In the genomic region with DNA sequence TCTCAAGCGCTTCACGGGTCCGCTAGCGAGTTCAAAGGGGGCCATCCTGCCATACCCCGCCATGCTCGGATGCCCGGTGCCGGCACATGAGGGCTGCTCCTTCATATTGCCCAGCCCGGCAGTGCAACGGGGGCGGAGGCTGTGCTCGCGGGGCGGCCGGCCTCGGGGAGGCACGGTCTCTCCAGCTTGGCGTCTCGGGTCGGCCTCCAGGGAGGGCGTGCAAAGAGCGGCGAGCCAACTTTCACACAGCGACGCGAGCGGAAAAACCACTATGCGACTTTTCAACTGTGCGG, we compare ENCODE assay signal across 8 cellular contexts.
DNase-seq lines count a peak whose midpoint lies in the region; ATAC-seq and TF ChIP-seq lines count a peak whose summit lies in the region.

No MANE protein-coding gene starts in this region.

- peak overlapping the region; percentile 84 for H3K4me3 Mint-ChIP-seq in MCF 10A (ENCODE audit: unreplicated experiment)

- POLR2A ChIA-PET in MCF 10A (lab: Yijun Ruan, JAX): interaction anchor here (0.6 to 1.2 kb wide), 3 partner anchors 12 to 238 kb away, joined by 3 to 5 read pairs (median 3); no protein-coding TSS in a partner anchor

- no peak for DNase-seq in MCF 10A (ENCODE audit: unreplicated experiment)
- DNase-seq in right lobe of liver: no peak
- DNase-seq in upper lobe of left lung: peak in 1 of 2 donors; percentile 28
- no peak for DNase-seq in Karpas-422
- DNase-seq in ACHN: no peak
- no peak for DNase-seq in GM19238 (ENCODE audit: insufficient read length, low spot score)

- H3K27ac Mint-ChIP-seq in MCF 10A (ENCODE audit: low read depth, unreplicated experiment): peak overlapping the region; percentile 92

- no peak for TF ChIP-seq EP300 in upper lobe of left lung (IDR thresholded peaks at IDR 0.05)

- no peaks in the 10 kb centered on the region for H3K79me2 ChIP-seq in Karpas-422 (ENCODE audit: low read length)

- H3K27ac ChIP-seq in right lobe of liver (peak overlapping the region in 2 of 3 donors; percentile 22 to 51), upper lobe of left lung (peak overlapping the region; percentile 88 to 94 (median 89)), Karpas-422 (ENCODE audit: low read length) (no peak overlapping the region)

- TF ChIP-seq CTCF in MCF 10A (IDR thresholded peaks at IDR 0.05; ENCODE audit: unreplicated experiment) (no peak), right lobe of liver (IDR thresholded peaks at IDR 0.05) (no peak), upper lobe of left lung (IDR thresholded peaks at IDR 0.05) (no peak)

- peaks cover 6% of the 10 kb centered on the region for H3K36me3 Mint-ChIP-seq in MCF 10A (ENCODE audit: insufficient read depth, unreplicated experiment)

- H3K9me3 ChIP-seq in right lobe of liver: no peaks in the 10 kb centered on the region
- no peaks in the 10 kb centered on the region for H3K9me3 ChIP-seq in upper lobe of left lung
- H3K9me3 ChIP-seq in Karpas-422 (ENCODE audit: low read length): no peaks in the 10 kb centered on the region

- no peaks in the 10 kb centered on the region for H3K27me3 Mint-ChIP-seq in MCF 10A (ENCODE audit: insufficient read depth, unreplicated experiment)

- H3K27me3 ChIP-seq in right lobe of liver: no peaks in the 10 kb centered on the region
- no peaks in the 10 kb centered on the region for H3K27me3 ChIP-seq in upper lobe of left lung
- H3K27me3 ChIP-seq in Karpas-422 (ENCODE audit: low read length): no peaks in the 10 kb centered on the region

- H3K4me1 Mint-ChIP-seq in MCF 10A (ENCODE audit: insufficient read depth, unreplicated experiment): peaks cover 40% of the 10 kb centered on the region

- H4K20me1 ChIP-seq in Karpas-422 (ENCODE audit: insufficient read depth, low read depth, low read length): no peaks in the 10 kb centered on the region

- WGBS in right lobe of liver (ENCODE audit: insufficient coverage, low coverage, low lambda C conversion rate, missing lambda C conversion rate): no CpG with 5 or more reads among the region's 29 CpGs
- WGBS in upper lobe of left lung, 2 donors: 1% methylated on average over 29 of the region's 29 CpGs; no CpG with 5 or more reads in 1 of the 2 donors

- no peak overlapping the region for H3K4me2 ChIP-seq in Karpas-422 (ENCODE audit: low read depth, low read length, poor library complexity, severe bottlenecking)

- H3K4me3 ChIP-seq in right lobe of liver (peak overlapping the region; percentile 49 to 59 (median 58)), upper lobe of left lung (peak overlapping the region; percentile 60 to 74 (median 68)), Karpas-422 (ENCODE audit: low read length) (no peak overlapping the region)

- ATAC-seq in GM18868 (IDR thresholded peaks at IDR 0.05; ENCODE audit: unreplicated experiment): peak; percentile 45
- ATAC-seq in HG03442 (IDR thresholded peaks at IDR 0.05; ENCODE audit: unreplicated experiment): peak; percentile 41
- ATAC-seq in right lobe of liver: peak in 1 of 4 donors; percentile 59
- ATAC-seq in upper lobe of left lung (ENCODE audit: low FRiP score in 2 of 2): peak; percentile 53 to 73

- no peaks in the 10 kb centered on the region for H3K9me3 Mint-ChIP-seq in MCF 10A (ENCODE audit: unreplicated experiment)

- in situ Hi-C loops in ACHN (cut with HindIII; ENCODE audit: low pct_ligation_motif_present, low pct_unique_long_range_greater_than_20kb, low sequenced_read_pairs): no loop called here

- intact Hi-C loops in MCF 10A (cut with micrococcal nuclease) (loop anchor here (2.0 to 10.0 kb wide), 4 partner anchors 43 to 326 kb away; no protein-coding TSS in a partner anchor), right lobe of liver (cut with DNase I) (no loop called here)

- CTCF ChIA-PET in MCF 10A (lab: Yijun Ruan, JAX): interaction anchor here (0.6 to 1.3 kb wide), 3 partner anchors 42 to 1038 kb away, joined by 4 to 5 read pairs (median 5); no protein-coding TSS in a partner anchor

- no peaks in the 10 kb centered on the region for H3K9me2 ChIP-seq in Karpas-422 (replicated peaks; ENCODE audit: insufficient read depth, low read length)

- no peak overlapping the region for H3K9ac ChIP-seq in Karpas-422 (ENCODE audit: low read length)

- H2AFZ ChIP-seq in Karpas-422 (ENCODE audit: low read length): no peak overlapping the region

- no peak for TF ChIP-seq POLR2A in right lobe of liver (IDR thresholded peaks at IDR 0.05)
- TF ChIP-seq POLR2A in upper lobe of left lung (IDR thresholded peaks at IDR 0.05): no peak

- no TSS peak for BruUV-seq in MCF 10A (replicated peaks; lab: Mats Ljungman, UMichigan)

- peaks cover 0 to 11% (median 0%) of the 10 kb centered on the region in 4 donors for H3K4me1 ChIP-seq in right lobe of liver
- H3K4me1 ChIP-seq in upper lobe of left lung: peaks cover 5 to 39% (median 29%) of the 10 kb centered on the region in 4 donors
- no peaks in the 10 kb centered on the region for H3K4me1 ChIP-seq in Karpas-422 (ENCODE audit: low read length)

- no peaks in the 10 kb centered on the region for H3K36me3 ChIP-seq in right lobe of liver
- H3K36me3 ChIP-seq in upper lobe of left lung: no peaks in the 10 kb centered on the region
- no peaks in the 10 kb centered on the region for H3K36me3 ChIP-seq in Karpas-422 (ENCODE audit: insufficient read depth, low read length)
